ENCODE assay signal across 9 cellular contexts in genomic region chr6:116969211-116969863, GRCh38.
A peak's percentile ranks its signal among the peaks of the same experiment; 100 is the strongest.
DNase-seq lines count a peak whose midpoint lies in the region; ATAC-seq, FAIRE-seq and TF ChIP-seq lines count a peak whose summit lies in the region.
"Had no signal": no experiment of that assay in that cellular context is flagged by ENCODE, and none has a peak within 500 bp of the region (broad histone marks: within the 10 kb centered on the region; RNA-seq: fewer than 3 reads in every experiment).

No MANE protein-coding gene starts in this region.

- no peaks in the 10 kb centered on the region for H3K9me3 ChIP-seq in spleen

- H3K9me3 Mint-ChIP-seq in CD14-positive monocyte (no peaks in the 10 kb centered on the region), glutamatergic neuron (ENCODE audit: unreplicated experiment) (no peaks in the 10 kb centered on the region)
- H3K9me3 Mint-ChIP-seq: T-helper 1 cell treated with Interleukin-12 subunit alpha and Interleukin-12 subunit beta and Interleukin-4 antibody, amounts not matched to agents 30 μg/mL and 1 μg/mL, for 36 hours had no signal

- peak; percentile 52 for FAIRE-seq in TTC549 (lab: Jason Lieb, UNC)

- H3K4me3 ChIP-seq in spleen, result no peak overlapping the region

- no peaks in the 10 kb centered on the region for H3K36me3 ChIP-seq in spleen

- DNase-seq in CD14-positive monocyte (ENCODE audit: low spot score) (no peak), NCI-H1417 (lab: John Stamatoyannopoulos, UW) (peak; percentile 23 to 80 (median 44)), glutamatergic neuron (no peak), spleen (no peak), activated gamma-delta T cell (lab: John Stamatoyannopoulos, UW) (no peak)

- H3K4me3 Mint-ChIP-seq in CD14-positive monocyte (no peak overlapping the region), glutamatergic neuron (ENCODE audit: unreplicated experiment) (no peak overlapping the region)
- H3K4me3 Mint-ChIP-seq: T-helper 1 cell treated with Interleukin-12 subunit alpha and Interleukin-12 subunit beta and Interleukin-4 antibody, amounts not matched to agents 30 μg/mL and 1 μg/mL, for 36 hours had no signal

- no peaks in the 10 kb centered on the region for H3K36me3 Mint-ChIP-seq in CD14-positive monocyte
- H3K36me3 Mint-ChIP-seq in glutamatergic neuron (ENCODE audit: unreplicated experiment), result no peaks in the 10 kb centered on the region

- H3K27me3 ChIP-seq in spleen (replicated peaks in 1 of 7), result peaks cover 0 to 12% (median 0%) of the 10 kb centered on the region in 7 donors

- TF ChIP-seq CTCF in CD14-positive monocyte (IDR thresholded peaks at IDR 0.05) (peak; percentile 66), glutamatergic neuron (IDR thresholded peaks at IDR 0.05; ENCODE audit: partially characterized antibody, unreplicated experiment) (peak; percentile 77), spleen (IDR thresholded peaks at IDR 0.05 in 8 of 11, conservative IDR thresholded peaks at IDR 0.05 in 3 of 11) (peak in 8 of 11 experiments; percentile 17 to 61 (median 45))

- H3K27ac ChIP-seq in spleen, result no peak overlapping the region

- peaks cover 0 to 3% (median 0%) of the 10 kb centered on the region in 3 donors for H3K27me3 Mint-ChIP-seq in CD14-positive monocyte (ENCODE audit: low read depth in 3 of 3)
- H3K27me3 Mint-ChIP-seq in glutamatergic neuron (ENCODE audit: unreplicated experiment), result peaks cover 1% of the 10 kb centered on the region

- H3K27ac Mint-ChIP-seq in CD14-positive monocyte (no peak overlapping the region), glutamatergic neuron (ENCODE audit: unreplicated experiment) (no peak overlapping the region)
- H3K27ac Mint-ChIP-seq: T-helper 1 cell treated with Interleukin-12 subunit alpha and Interleukin-12 subunit beta and Interleukin-4 antibody, amounts not matched to agents 30 μg/mL and 1 μg/mL, for 36 hours had no signal

- 25 to 31% (median 28%) methylated on average over 5 of the region's 5 CpGs for WGBS in spleen, 5 donors

- ATAC-seq in GM18508 (IDR thresholded peaks at IDR 0.05; ENCODE audit: insufficient read depth, unreplicated experiment) (peak; percentile 82), HG02870 (IDR thresholded peaks at IDR 0.05; ENCODE audit: unreplicated experiment) (peak; percentile 84)

- no peak for TF ChIP-seq POLR2A in spleen (IDR thresholded peaks at IDR 0.05)

- H3K4me1 Mint-ChIP-seq in CD14-positive monocyte, result no peaks in the 10 kb centered on the region
- H3K4me1 Mint-ChIP-seq in glutamatergic neuron (ENCODE audit: low read depth, unreplicated experiment), result no peaks in the 10 kb centered on the region

- intact Hi-C loops in CD14-positive monocyte (cut with micrococcal nuclease) (no loop called here), spleen (cut with DNase I; ENCODE audit: low total_unique reads) (loop anchor here (10.0 kb wide), 1 partner anchor 175 kb away; no protein-coding TSS in a partner anchor)

- H3K4me1 ChIP-seq in spleen, result no peaks in the 10 kb centered on the region

Comparison
In these comparisons a context has a peak if more than half of its experiments do, and no peak if none do; other contexts are left out.
1. DNase-seq: peak in NCI-H1417 (3 of 3); none in CD14-positive monocyte (single experiment), glutamatergic neuron (single experiment), spleen (single experiment) and activated gamma-delta T cell (single experiment).
2. Peak in every context shown above with its lines, with median percentiles within 50 percentile points of each other: CTCF ChIP-seq.